15 cellular contexts compared by ENCODE assay signal in the genomic region with DNA sequence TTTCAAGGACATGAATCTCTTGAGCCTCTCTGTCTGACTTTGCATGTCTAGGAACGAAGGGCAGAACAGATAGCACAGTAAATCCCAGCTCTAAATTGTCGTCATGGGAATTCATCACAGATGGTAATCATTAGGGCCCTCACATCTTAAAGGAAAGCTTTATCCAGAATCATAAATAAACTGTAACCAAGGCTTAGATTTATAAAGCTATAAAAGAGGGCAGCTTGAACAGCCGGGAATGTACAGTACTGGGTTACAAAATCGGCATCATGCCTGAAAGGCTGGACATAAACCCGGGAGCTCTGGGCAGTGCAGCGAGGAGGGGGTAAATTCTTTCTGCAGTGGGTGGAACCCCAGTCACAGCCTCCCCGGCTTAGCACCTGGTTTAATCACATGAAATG.
DNase-seq lines count a peak whose midpoint lies in the region; TF ChIP-seq lines count a peak whose summit lies in the region.
"Had no signal": no experiment of that assay in that cellular context is flagged by ENCODE, and none has a peak within 500 bp of the region (broad histone marks: within the 10 kb centered on the region; RNA-seq: fewer than 3 reads in every experiment).

No MANE protein-coding gene starts in this region.

- H3K4me3 ChIP-seq in AG09309 (ENCODE audit: control insufficient read depth, low read depth, low read length) (no peak overlapping the region), osteoblast (ENCODE audit: insufficient read depth, low read length) (no peak overlapping the region), suprapubic skin (no peak overlapping the region)
- H3K4me3 ChIP-seq: BLaER1, left ventricle myocardium inferior, upper lobe of left lung had no signal

- H3K4me1 ChIP-seq in osteoblast (ENCODE audit: insufficient read depth, low read length) (peaks cover 31% of the 10 kb centered on the region), suprapubic skin (peaks cover 7% of the 10 kb centered on the region)
- H3K4me1 ChIP-seq: BLaER1, left ventricle myocardium inferior, upper lobe of left lung had no signal

- TF ChIP-seq POLR2A in suprapubic skin (IDR thresholded peaks at IDR 0.05): no peak

- no peaks in the 10 kb centered on the region for H3K79me2 ChIP-seq in osteoblast (ENCODE audit: insufficient read depth, low read length)

- H3K9me3 ChIP-seq in osteoblast (ENCODE audit: low read depth, low read length) (no peaks in the 10 kb centered on the region), suprapubic skin (no peaks in the 10 kb centered on the region)
- H3K9me3 ChIP-seq: BLaER1, left ventricle myocardium inferior, upper lobe of left lung had no signal

- H3K27ac ChIP-seq in osteoblast (ENCODE audit: low read depth, low read length): peak overlapping the region; percentile 85
- H3K27ac ChIP-seq in suprapubic skin: no peak overlapping the region
- H3K27ac ChIP-seq: BLaER1, left ventricle myocardium inferior, upper lobe of left lung had no signal

- no peaks in the 10 kb centered on the region for H3K27me3 ChIP-seq in osteoblast (ENCODE audit: insufficient read depth, low read length)
- no peaks in the 10 kb centered on the region for H3K27me3 ChIP-seq in suprapubic skin
- H3K27me3 ChIP-seq: BLaER1, upper lobe of left lung had no signal

- peaks cover 19% of the 10 kb centered on the region for H3K36me3 ChIP-seq in osteoblast (ENCODE audit: insufficient read depth, low read length)
- peaks cover 10% of the 10 kb centered on the region for H3K36me3 ChIP-seq in suprapubic skin
- H3K36me3 ChIP-seq: BLaER1, upper lobe of left lung had no signal

- no peaks in the 10 kb centered on the region for H4K20me1 ChIP-seq in osteoblast (ENCODE audit: insufficient read depth, low read length)
- H4K20me1 ChIP-seq: BLaER1 had no signal

- TF ChIP-seq EP300 in suprapubic skin (IDR thresholded peaks at IDR 0.05): no peak

- peak overlapping the region; percentile 17 for H3K4me2 ChIP-seq in osteoblast (ENCODE audit: insufficient read depth, low read length)
- H3K4me2 ChIP-seq: BLaER1 had no signal

- DNase-seq in AG09309 (ENCODE audit: low read depth) (peak; percentile 98), NCI-H524 treated with DMSO at 0.1 percent for 48 hours (lab: John Stamatoyannopoulos, UW) (peak; percentile 44), fibroblast of gingiva (ENCODE audit: low read depth) (peak; percentile 91), osteoblast (ENCODE audit: insufficient read length, low spot score, missing footprints) (peak; percentile 88), NOMO-1 treated with dmso at 0.1 percent for 144 hours (lab: John Stamatoyannopoulos, UW; ENCODE audit: unreplicated experiment) (no peak), suprapubic skin (ENCODE audit: low spot score in 2 of 2) (no peak), C1 segment of cervical spinal cord (lab: John Stamatoyannopoulos, UW) (no peak), glomerular visceral epithelial cell (ENCODE audit: extremely low spot score) (no peak)
- DNase-seq: activated CD4-positive, CD25-positive, alpha-beta regulatory T cell treated with anti-CD3 and anti-CD28 coated beads, Interleukin-2, amount 50 U/mL, for 72 hours; activated T-cell treated with anti-CD3 and anti-CD28 coated beads, Interleukin-2, amount 50 U/mL, for 4 hours; H7; left ventricle myocardium inferior; SW 1271; upper lobe of left lung had no signal

- 59% methylated on average over 7 of the region's 7 CpGs for WGBS in suprapubic skin

- TF ChIP-seq CTCF in AG09309 (IDR thresholded peaks at IDR 0.05; ENCODE audit: control insufficient read depth, insufficient read depth, low read depth, low read length, missing control alignments) (no peak), osteoblast (IDR thresholded peaks at IDR 0.05; ENCODE audit: extremely low read depth, low read depth, low read length) (no peak), suprapubic skin (IDR thresholded peaks at IDR 0.05) (no peak)

- H2AFZ ChIP-seq in osteoblast (ENCODE audit: low read length): no peak overlapping the region

Comparison
In these comparisons a context has a peak if more than half of its experiments do, and no peak if none do; other contexts are left out.
1. DNase-seq: peak in AG09309 (single experiment), NCI-H524 treated with DMSO at 0.1 percent for 48 hours (single experiment), fibroblast of gingiva (single experiment) and osteoblast (single experiment); none in NOMO-1 treated with dmso at 0.1 percent for 144 hours (single experiment), suprapubic skin (0 of 2), C1 segment of cervical spinal cord (0 of 14) and glomerular visceral epithelial cell (single experiment).